In genomic region chr9:97283768-97284167, GRCh38 we compare ENCODE assay signal across 9 cellular contexts. TPM values are rescaled to one million over a fixed set of nuclear protein-coding genes. Genes with fewer than 3 reads are reported as not detected.
"Had no signal": no experiment of that assay in that cellular context is flagged by ENCODE, and none has a peak within 500 bp of the region (broad histone marks: within the 10 kb centered on the region; RNA-seq: fewer than 3 reads in every experiment).

No MANE protein-coding gene starts in this region.

- H3K4me3 ChIP-seq: GM23338, HAP-1 had no signal

- H3K27ac Mint-ChIP-seq: GM23338, HFFc6, IgD-negative memory B cell had no signal

- H3K36me3 ChIP-seq: HAP-1 had no signal

- H3K4me1 Mint-ChIP-seq: GM23338, IgD-negative memory B cell had no signal

- H3K4me1 ChIP-seq: HAP-1 had no signal

- H3K27me3 Mint-ChIP-seq: IgD-negative memory B cell had no signal

- H3K4me3 Mint-ChIP-seq: GM23338, HFFc6, IgD-negative memory B cell had no signal

- FAIRE-seq: H1 had no signal

- H3K27ac ChIP-seq: HL-60 had no signal

- H2AFZ ChIP-seq: GM23338 had no signal

- H3K9me3 ChIP-seq: HAP-1 had no signal

- H3K4me2 ChIP-seq: GM23338 had no signal

- DNase-seq: H7, HFFc6, KG1 had no signal

- ATAC-seq: GM23338, HCT116 had no signal

RNA-seq across cellular contexts. Expression of gene CCDC180, which starts 23.7 kb away (rescaled TPM):
- polyA plus RNA-seq: IgD-negative memory B cell had no signal
